Comparison of ENCODE assay signal across 8 cellular contexts in the genomic region with DNA sequence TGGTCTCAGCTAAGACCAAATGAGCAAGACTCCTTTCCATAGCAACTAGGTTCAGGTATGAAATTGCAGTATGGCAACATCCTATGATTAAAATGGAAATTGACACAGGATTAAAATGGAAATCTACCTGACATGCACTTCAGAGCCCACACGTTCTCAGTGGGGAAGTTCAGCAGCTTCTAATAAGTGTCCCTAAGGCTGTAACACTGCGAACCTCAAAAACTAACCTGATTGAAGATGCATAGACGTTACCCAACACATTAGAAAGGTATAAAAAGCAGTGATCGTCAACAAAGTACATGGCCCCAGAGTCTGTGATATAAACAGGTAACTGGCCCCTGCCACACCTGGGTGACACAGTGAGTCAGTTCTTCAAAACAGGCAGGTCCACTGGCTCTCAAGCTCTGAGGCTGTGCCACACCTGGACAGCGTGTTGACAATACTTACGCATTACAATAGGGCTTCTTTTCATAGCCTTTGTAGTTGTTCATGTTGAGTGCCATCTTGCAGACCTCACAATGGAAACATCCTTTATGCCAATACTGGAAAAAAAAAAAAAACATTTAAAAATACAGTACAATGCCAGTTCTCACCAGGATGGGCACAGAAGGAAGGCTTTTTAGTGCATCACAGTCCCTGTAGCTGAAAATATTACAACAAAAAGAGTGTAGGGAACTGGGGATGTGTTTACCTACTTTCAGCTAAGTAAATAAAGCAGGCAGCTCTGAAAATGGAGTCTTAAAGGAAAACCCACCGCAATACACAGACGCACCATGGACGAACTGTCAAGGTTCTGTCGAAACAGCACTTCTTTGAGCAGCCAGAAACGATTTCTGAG.
DNase-seq lines count a peak whose midpoint lies in the region; ATAC-seq and TF ChIP-seq lines count a peak whose summit lies in the region.
"Had no signal": no experiment of that assay in that cellular context is flagged by ENCODE, and none has a peak within 500 bp of the region (broad histone marks: within the 10 kb centered on the region; RNA-seq: fewer than 3 reads in every experiment).

No MANE protein-coding gene starts in this region.

- H3K27me3 ChIP-seq in skeletal muscle satellite cell (ENCODE audit: control insufficient read depth, insufficient read depth, low read length), result no peaks in the 10 kb centered on the region

- no peaks in the 10 kb centered on the region for H3K9me3 ChIP-seq in skeletal muscle satellite cell (replicated peaks; ENCODE audit: low read length)

- DNase-seq in LNCaP clone FGC (ENCODE audit: low read depth) (no peak), SHP77 (lab: John Stamatoyannopoulos, UW) (peak; percentile 14 to 28), glutamatergic neuron (no peak), pons (ENCODE audit: low spot score) (no peak)
- no peak for DNase-seq in activated CD4-positive, alpha-beta T cell treated with anti-CD3 and anti-CD28 coated beads, Interleukin-2, amount 10 ng/mL, durations not matched to agents 24 days and 14 days

- intact Hi-C loops in activated CD4-positive, alpha-beta T cell treated with anti-CD3 and anti-CD28 coated beads, Interleukin-2, amount 10 ng/mL, durations not matched to agents 24 days and 14 days (cut with micrococcal nuclease), result loop anchor here (10.0 kb wide), 2 partner anchors 323 to 1173 kb away; a partner anchor contains a TSS

- peaks cover 3% of the 10 kb centered on the region for H3K9me3 Mint-ChIP-seq in glutamatergic neuron (ENCODE audit: unreplicated experiment)
- no peaks in the 10 kb centered on the region for H3K9me3 Mint-ChIP-seq in activated CD4-positive, alpha-beta T cell treated with anti-CD3 and anti-CD28 coated beads, Interleukin-2, amount 10 ng/mL, durations not matched to agents 24 days and 14 days

- H3K4me2 ChIP-seq in skeletal muscle satellite cell (ENCODE audit: low read length), result peak overlapping the region; percentile 94

- no peaks in the 10 kb centered on the region for H3K36me3 Mint-ChIP-seq in glutamatergic neuron (ENCODE audit: unreplicated experiment)
- peaks cover 3% of the 10 kb centered on the region for H3K36me3 Mint-ChIP-seq in activated CD4-positive, alpha-beta T cell treated with anti-CD3 and anti-CD28 coated beads, Interleukin-2, amount 10 ng/mL, durations not matched to agents 24 days and 14 days (ENCODE audit: low read depth)

- peaks cover 10% of the 10 kb centered on the region for H3K4me1 Mint-ChIP-seq in glutamatergic neuron (ENCODE audit: low read depth, unreplicated experiment)
- peaks cover 3% of the 10 kb centered on the region for H3K4me1 Mint-ChIP-seq in activated CD4-positive, alpha-beta T cell treated with anti-CD3 and anti-CD28 coated beads, Interleukin-2, amount 10 ng/mL, durations not matched to agents 24 days and 14 days

- no peak overlapping the region for H3K9ac ChIP-seq in skeletal muscle satellite cell (ENCODE audit: low read depth, low read length)

- H3K4me3 ChIP-seq in LNCaP clone FGC (ENCODE audit: low read depth, low read length) (peak overlapping the region; percentile 72), skeletal muscle satellite cell (ENCODE audit: low read length) (peak overlapping the region; percentile 72)

- H3K4me3 Mint-ChIP-seq in glutamatergic neuron (ENCODE audit: unreplicated experiment), result peak overlapping the region; percentile 65
- H3K4me3 Mint-ChIP-seq in activated CD4-positive, alpha-beta T cell treated with anti-CD3 and anti-CD28 coated beads, Interleukin-2, amount 10 ng/mL, durations not matched to agents 24 days and 14 days, result no peak overlapping the region

- no peak for TF ChIP-seq CTCF in LNCaP clone FGC (IDR thresholded peaks at IDR 0.05; ENCODE audit: control insufficient read depth, extremely low read depth, insufficient read depth)
- no peak for TF ChIP-seq CTCF in glutamatergic neuron (IDR thresholded peaks at IDR 0.05; ENCODE audit: partially characterized antibody, unreplicated experiment)

- no peak for ATAC-seq in GM21423 (IDR thresholded peaks at IDR 0.05; ENCODE audit: unreplicated experiment)
- ATAC-seq: stimulated activated naive CD8-positive, alpha-beta T cell treated with anti-CD3 and anti-CD28 coated beads, Interleukin-15, Interleukin-2, amounts not matched to agents 100 U/mL and 50 U/mL, for 24 hours had no signal

- peaks cover 12% of the 10 kb centered on the region for H3K27me3 Mint-ChIP-seq in glutamatergic neuron (ENCODE audit: unreplicated experiment)
- H3K27me3 Mint-ChIP-seq in activated CD4-positive, alpha-beta T cell treated with anti-CD3 and anti-CD28 coated beads, Interleukin-2, amount 10 ng/mL, durations not matched to agents 24 days and 14 days, result peaks cover 47% of the 10 kb centered on the region

- H3K4me1 ChIP-seq in skeletal muscle satellite cell (ENCODE audit: control insufficient read depth, insufficient read depth, low read length), result peaks cover 9% of the 10 kb centered on the region

- H3K36me3 ChIP-seq in skeletal muscle satellite cell (ENCODE audit: insufficient read depth, low read length), result no peaks in the 10 kb centered on the region

- H3K27ac Mint-ChIP-seq in glutamatergic neuron (ENCODE audit: unreplicated experiment), result no peak overlapping the region
- no peak overlapping the region for H3K27ac Mint-ChIP-seq in activated CD4-positive, alpha-beta T cell treated with anti-CD3 and anti-CD28 coated beads, Interleukin-2, amount 10 ng/mL, durations not matched to agents 24 days and 14 days

Comparison
In these comparisons a context has a peak if more than half of its experiments do, and no peak if none do; other contexts are left out.
1. DNase-seq: peak in SHP77 (2 of 2); none in LNCaP clone FGC (single experiment), glutamatergic neuron (single experiment), pons (single experiment) and activated CD4-positive, alpha-beta T cell treated with anti-CD3 and anti-CD28 coated beads, Interleukin-2, amount 10 ng/mL, durations not matched to agents 24 days and 14 days (single experiment).